In the genomic region with DNA sequence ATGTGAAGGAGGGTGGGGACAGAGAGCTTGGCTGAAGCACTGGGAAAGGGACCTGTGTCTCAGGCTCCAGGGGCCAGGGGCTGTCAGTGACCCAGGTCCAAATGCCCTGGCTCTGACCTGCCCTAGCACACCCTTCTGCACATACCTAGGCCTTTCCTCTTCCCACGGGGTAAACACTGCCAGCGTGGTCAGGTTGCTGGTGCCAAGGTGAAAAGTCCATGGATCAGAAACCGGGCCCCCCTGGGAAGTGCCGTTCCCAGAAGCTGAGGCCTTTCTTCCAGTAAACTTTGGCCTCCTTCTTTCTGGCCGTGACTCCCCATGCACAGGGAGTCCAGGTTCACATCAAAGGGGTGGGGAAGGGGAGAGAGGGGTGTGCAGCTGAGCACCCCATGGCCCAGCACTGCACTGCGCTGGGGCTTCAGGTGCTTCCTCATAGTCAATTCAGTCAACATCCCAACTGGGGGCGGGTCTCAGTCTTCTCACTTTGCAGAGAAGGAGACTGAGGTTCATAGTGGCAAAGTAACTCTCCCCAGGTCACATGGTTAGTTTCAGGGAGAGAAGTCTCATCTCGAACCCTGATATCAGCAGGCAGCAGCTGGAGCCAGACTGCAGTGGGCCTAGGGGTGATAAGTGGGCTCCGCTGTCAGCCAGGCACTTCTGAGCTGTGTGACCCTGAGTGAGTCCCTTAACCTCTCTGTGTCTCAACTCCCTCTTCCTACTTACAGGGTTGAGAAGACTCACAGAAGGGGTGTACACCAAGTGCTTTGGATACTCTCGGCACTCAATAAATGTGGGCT, we compare ENCODE assay signal across 1 cellular context.
TF ChIP-seq lines count a peak whose summit lies in the region.

No MANE protein-coding gene starts in this region.

TF ChIP-seq in HepG2, 621 proteins besides CTCF, POLR2A, EP300 and RAD21 (continued from another document and continues in another):
- TF ChIP-seq PBX2 (CRISPR knock-in tag; IDR thresholded peaks at IDR 0.05) (no peak), ZFP36L1 (CRISPR knock-in tag; IDR thresholded peaks at IDR 0.05) (0 out of 2 replicates have a peak, but pooled peaks have one; percentile 69), ZNF75D (CRISPR knock-in tag; IDR thresholded peaks at IDR 0.05; ENCODE audit: borderline replicate concordance) (no peak), AGO1 (IDR thresholded peaks at IDR 0.05; ENCODE audit: low read depth, low read length, poor library complexity, severe bottlenecking) (no peak), XBP1 (CRISPR knock-in tag; IDR thresholded peaks at IDR 0.05) (no peak), REST (IDR thresholded peaks at IDR 0.05; ENCODE audit: borderline replicate concordance in 1 of 2, low read depth in 1 of 2, low read length in 2 of 2) (no peak), MTF2 (CRISPR knock-in tag; IDR thresholded peaks at IDR 0.05; ENCODE audit: borderline replicate concordance) (no peak), YY1 (IDR thresholded peaks at IDR 0.05; ENCODE audit: insufficient read depth, insufficient replicate concordance, low read depth, low read length) (peak; percentile 14), PAF1 (CRISPR knock-in tag; IDR thresholded peaks at IDR 0.05) (no peak), ZNF44 (CRISPR knock-in tag; IDR thresholded peaks at IDR 0.05) (no peak), HNF4A (CRISPR knock-in tag; IDR thresholded peaks at IDR 0.05) (peak; percentile 86), TBX3 (IDR thresholded peaks at IDR 0.05; ENCODE audit: borderline replicate concordance) (no peak), AHR (CRISPR knock-in tag; IDR thresholded peaks at IDR 0.05) (no peak), MEIS1 (CRISPR knock-in tag; IDR thresholded peaks at IDR 0.05; ENCODE audit: borderline replicate concordance) (no peak), LRRFIP1 (CRISPR knock-in tag; conservative IDR thresholded peaks at IDR 0.05) (no peak), KLF16 (CRISPR knock-in tag; IDR thresholded peaks at IDR 0.05) (no peak), TP53 (CRISPR knock-in tag; conservative IDR thresholded peaks at IDR 0.05) (no peak), ZNF382 (CRISPR knock-in tag; IDR thresholded peaks at IDR 0.05; ENCODE audit: borderline replicate concordance) (no peak), TCF7 (IDR thresholded peaks at IDR 0.05; ENCODE audit: low read depth) (peak; percentile 32; the same call in 1 of the 2 replicates), RXRA (CRISPR knock-in tag; IDR thresholded peaks at IDR 0.05) (peak; percentile 78), FOXM1 (CRISPR knock-in tag; IDR thresholded peaks at IDR 0.05) (no peak), NRL (CRISPR knock-in tag; IDR thresholded peaks at IDR 0.05; ENCODE audit: borderline replicate concordance) (no peak; the same call in 1 of the 2 replicates), ZSCAN21 (CRISPR knock-in tag; IDR thresholded peaks at IDR 0.05; ENCODE audit: borderline replicate concordance) (no peak), ZNF343 (CRISPR knock-in tag; IDR thresholded peaks at IDR 0.05) (no peak), ZNF263 (CRISPR knock-in tag; IDR thresholded peaks at IDR 0.05) (no peak), ZNF747 (CRISPR knock-in tag; IDR thresholded peaks at IDR 0.05; ENCODE audit: borderline replicate concordance) (no peak), PCBP1 (IDR thresholded peaks at IDR 0.05; ENCODE audit: borderline replicate concordance, low read depth, low read length) (no peak), ZNF205 (CRISPR knock-in tag; IDR thresholded peaks at IDR 0.05) (no peak), RBAK (CRISPR knock-in tag; IDR thresholded peaks at IDR 0.05) (no peak), ZNF543 (CRISPR knock-in tag; IDR thresholded peaks at IDR 0.05) (no peak), ZNF256 (CRISPR knock-in tag; conservative IDR thresholded peaks at IDR 0.05) (no peak), ZFAT (CRISPR knock-in tag; conservative IDR thresholded peaks at IDR 0.05) (no peak), ZFP82 (CRISPR knock-in tag; IDR thresholded peaks at IDR 0.05; ENCODE audit: borderline replicate concordance) (0 out of 2 replicates have a peak, but pooled peaks have one; percentile 43)
- TF ChIP-seq, protein P1, sequence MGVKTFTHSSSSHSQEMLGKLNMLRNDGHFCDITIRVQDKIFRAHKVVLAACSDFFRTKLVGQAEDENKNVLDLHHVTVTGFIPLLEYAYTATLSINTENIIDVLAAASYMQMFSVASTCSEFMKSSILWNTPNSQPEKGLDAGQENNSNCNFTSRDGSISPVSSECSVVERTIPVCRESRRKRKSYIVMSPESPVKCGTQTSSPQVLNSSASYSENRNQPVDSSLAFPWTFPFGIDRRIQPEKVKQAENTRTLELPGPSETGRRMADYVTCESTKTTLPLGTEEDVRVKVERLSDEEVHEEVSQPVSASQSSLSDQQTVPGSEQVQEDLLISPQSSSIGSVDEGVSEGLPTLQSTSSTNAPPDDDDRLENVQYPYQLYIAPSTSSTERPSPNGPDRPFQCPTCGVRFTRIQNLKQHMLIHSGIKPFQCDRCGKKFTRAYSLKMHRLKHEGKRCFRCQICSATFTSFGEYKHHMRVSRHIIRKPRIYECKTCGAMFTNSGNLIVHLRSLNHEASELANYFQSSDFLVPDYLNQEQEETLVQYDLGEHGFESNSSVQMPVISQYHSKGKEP (CRISPR knock-in tag; IDR thresholded peaks at IDR 0.05) = no peak
- TF ChIP-seq, protein P2, sequence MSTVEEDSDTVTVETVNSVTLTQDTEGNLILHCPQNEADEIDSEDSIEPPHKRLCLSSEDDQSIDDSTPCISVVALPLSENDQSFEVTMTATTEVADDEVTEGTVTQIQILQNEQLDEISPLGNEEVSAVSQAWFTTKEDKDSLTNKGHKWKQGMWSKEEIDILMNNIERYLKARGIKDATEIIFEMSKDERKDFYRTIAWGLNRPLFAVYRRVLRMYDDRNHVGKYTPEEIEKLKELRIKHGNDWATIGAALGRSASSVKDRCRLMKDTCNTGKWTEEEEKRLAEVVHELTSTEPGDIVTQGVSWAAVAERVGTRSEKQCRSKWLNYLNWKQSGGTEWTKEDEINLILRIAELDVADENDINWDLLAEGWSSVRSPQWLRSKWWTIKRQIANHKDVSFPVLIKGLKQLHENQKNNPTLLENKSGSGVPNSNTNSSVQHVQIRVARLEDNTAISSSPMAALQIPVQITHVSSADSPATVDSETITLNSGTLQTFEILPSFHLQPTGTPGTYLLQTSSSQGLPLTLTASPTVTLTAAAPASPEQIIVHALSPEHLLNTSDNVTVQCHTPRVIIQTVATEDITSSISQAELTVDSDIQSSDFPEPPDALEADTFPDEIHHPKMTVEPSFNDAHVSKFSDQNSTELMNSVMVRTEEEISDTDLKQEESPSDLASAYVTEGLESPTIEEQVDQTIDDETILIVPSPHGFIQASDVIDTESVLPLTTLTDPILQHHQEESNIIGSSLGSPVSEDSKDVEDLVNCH (CRISPR knock-in tag; IDR thresholded peaks at IDR 0.05) = no peak
- TF ChIP-seq, protein P3, sequence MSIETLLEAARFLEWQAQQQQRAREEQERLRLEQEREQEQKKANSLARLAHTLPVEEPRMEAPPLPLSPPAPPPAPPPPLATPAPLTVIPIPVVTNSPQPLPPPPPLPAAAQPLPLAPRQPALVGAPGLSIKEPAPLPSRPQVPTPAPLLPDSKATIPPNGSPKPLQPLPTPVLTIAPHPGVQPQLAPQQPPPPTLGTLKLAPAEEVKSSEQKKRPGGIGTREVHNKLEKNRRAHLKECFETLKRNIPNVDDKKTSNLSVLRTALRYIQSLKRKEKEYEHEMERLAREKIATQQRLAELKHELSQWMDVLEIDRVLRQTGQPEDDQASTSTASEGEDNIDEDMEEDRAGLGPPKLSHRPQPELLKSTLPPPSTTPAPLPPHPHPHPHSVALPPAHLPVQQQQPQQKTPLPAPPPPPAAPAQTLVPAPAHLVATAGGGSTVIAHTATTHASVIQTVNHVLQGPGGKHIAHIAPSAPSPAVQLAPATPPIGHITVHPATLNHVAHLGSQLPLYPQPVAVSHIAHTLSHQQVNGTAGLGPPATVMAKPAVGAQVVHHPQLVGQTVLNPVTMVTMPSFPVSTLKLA (IDR thresholded peaks at IDR 0.05) = no peak
- TF ChIP-seq, protein P4, sequence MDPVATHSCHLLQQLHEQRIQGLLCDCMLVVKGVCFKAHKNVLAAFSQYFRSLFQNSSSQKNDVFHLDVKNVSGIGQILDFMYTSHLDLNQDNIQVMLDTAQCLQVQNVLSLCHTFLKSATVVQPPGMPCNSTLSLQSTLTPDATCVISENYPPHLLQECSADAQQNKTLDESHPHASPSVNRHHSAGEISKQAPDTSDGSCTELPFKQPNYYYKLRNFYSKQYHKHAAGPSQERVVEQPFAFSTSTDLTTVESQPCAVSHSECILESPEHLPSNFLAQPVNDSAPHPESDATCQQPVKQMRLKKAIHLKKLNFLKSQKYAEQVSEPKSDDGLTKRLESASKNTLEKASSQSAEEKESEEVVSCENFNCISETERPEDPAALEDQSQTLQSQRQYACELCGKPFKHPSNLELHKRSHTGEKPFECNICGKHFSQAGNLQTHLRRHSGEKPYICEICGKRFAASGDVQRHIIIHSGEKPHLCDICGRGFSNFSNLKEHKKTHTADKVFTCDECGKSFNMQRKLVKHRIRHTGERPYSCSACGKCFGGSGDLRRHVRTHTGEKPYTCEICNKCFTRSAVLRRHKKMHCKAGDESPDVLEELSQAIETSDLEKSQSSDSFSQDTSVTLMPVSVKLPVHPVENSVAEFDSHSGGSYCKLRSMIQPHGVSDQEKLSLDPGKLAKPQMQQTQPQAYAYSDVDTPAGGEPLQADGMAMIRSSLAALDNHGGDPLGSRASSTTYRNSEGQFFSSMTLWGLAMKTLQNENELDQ (CRISPR knock-in tag; IDR thresholded peaks at IDR 0.05; ENCODE audit: borderline replicate concordance) = no peak
- TF ChIP-seq, protein P5, sequence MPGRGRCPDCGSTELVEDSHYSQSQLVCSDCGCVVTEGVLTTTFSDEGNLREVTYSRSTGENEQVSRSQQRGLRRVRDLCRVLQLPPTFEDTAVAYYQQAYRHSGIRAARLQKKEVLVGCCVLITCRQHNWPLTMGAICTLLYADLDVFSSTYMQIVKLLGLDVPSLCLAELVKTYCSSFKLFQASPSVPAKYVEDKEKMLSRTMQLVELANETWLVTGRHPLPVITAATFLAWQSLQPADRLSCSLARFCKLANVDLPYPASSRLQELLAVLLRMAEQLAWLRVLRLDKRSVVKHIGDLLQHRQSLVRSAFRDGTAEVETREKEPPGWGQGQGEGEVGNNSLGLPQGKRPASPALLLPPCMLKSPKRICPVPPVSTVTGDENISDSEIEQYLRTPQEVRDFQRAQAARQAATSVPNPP (CRISPR knock-in tag; IDR thresholded peaks at IDR 0.05) = no peak
- TF ChIP-seq, protein P6, sequence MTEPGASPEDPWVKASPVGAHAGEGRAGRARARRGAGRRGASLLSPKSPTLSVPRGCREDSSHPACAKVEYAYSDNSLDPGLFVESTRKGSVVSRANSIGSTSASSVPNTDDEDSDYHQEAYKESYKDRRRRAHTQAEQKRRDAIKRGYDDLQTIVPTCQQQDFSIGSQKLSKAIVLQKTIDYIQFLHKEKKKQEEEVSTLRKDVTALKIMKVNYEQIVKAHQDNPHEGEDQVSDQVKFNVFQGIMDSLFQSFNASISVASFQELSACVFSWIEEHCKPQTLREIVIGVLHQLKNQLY (CRISPR knock-in tag; IDR thresholded peaks at IDR 0.05) = no peak
